ENCODE assay signal across 8 cellular contexts in genomic region chr2:27664245-27664574, GRCh38.
A peak's percentile ranks its signal among the peaks of the same experiment; 100 is the strongest.
DNase-seq lines count a peak whose midpoint lies in the region; ATAC-seq and TF ChIP-seq lines count a peak whose summit lies in the region.

No MANE protein-coding gene starts in this region.

- no peaks in the 10 kb centered on the region for H4K20me1 ChIP-seq in OCI-LY1 (ENCODE audit: insufficient read depth, low read length)

- H3F3A ChIP-seq in OCI-LY1 (ENCODE audit: insufficient read depth, low read length), result no peaks in the 10 kb centered on the region

- no peaks in the 10 kb centered on the region for H3K9me2 ChIP-seq in OCI-LY1 (ENCODE audit: low read depth, low read length)

- peaks cover 25% of the 10 kb centered on the region for H3K79me2 ChIP-seq in OCI-LY1 (ENCODE audit: insufficient read depth, low read length)

- peak overlapping the region; percentile 94 for H3K4me2 ChIP-seq in OCI-LY1 (ENCODE audit: low read length)

- H3K4me1 Mint-ChIP-seq in activated naive CD4-positive, alpha-beta T cell treated with anti-CD3 and anti-CD28 coated beads, Interleukin-2, amount 10 ng/mL, durations not matched to agents 7 days and 5 days, result peaks cover 41% of the 10 kb centered on the region
- peaks cover 28 to 36% of the 10 kb centered on the region in 2 donors for H3K4me1 Mint-ChIP-seq in effector memory CD8-positive, alpha-beta T cell (ENCODE audit: low read depth in 2 of 2)
- peaks cover 39% of the 10 kb centered on the region for H3K4me1 Mint-ChIP-seq in nephron progenitor cell

- CTCF ChIA-PET in activated naive CD4-positive, alpha-beta T cell treated with anti-CD3 and anti-CD28 coated beads, Interleukin-2, amount 10 ng/mL, durations not matched to agents 7 days and 5 days (lab: Charles Lee), result interaction anchor here (2.0 kb wide), 1 partner anchor 20 kb away, joined by 16 read pairs; no protein-coding TSS in a partner anchor

- peak overlapping the region; percentile 11 for H2AFZ ChIP-seq in OCI-LY1 (ENCODE audit: low read length)

- no peaks in the 10 kb centered on the region for H3K9me3 ChIP-seq in OCI-LY1 (ENCODE audit: low read length)

- H3K36me3 ChIP-seq in OCI-LY1 (ENCODE audit: insufficient read depth, low read length), result peaks cover 42% of the 10 kb centered on the region; the same call in 1 of the 2 replicates

- H3K27me3 Mint-ChIP-seq in activated naive CD4-positive, alpha-beta T cell treated with anti-CD3 and anti-CD28 coated beads, Interleukin-2, amount 10 ng/mL, durations not matched to agents 7 days and 5 days, result no peaks in the 10 kb centered on the region
- no peaks in the 10 kb centered on the region for H3K27me3 Mint-ChIP-seq in effector memory CD8-positive, alpha-beta T cell
- peaks cover 6% of the 10 kb centered on the region for H3K27me3 Mint-ChIP-seq in nephron progenitor cell (ENCODE audit: low read depth, poor library complexity)

- H3K4me3 ChIP-seq in OCI-LY1 (ENCODE audit: low read depth, low read length, poor library complexity, severe bottlenecking), result peak overlapping the region; percentile 74

- peak overlapping the region; percentile 99 for H3K27ac Mint-ChIP-seq in activated naive CD4-positive, alpha-beta T cell treated with anti-CD3 and anti-CD28 coated beads, Interleukin-2, amount 10 ng/mL, durations not matched to agents 7 days and 5 days
- H3K27ac Mint-ChIP-seq in effector memory CD8-positive, alpha-beta T cell, result peak overlapping the region; percentile 99 to 100
- H3K27ac Mint-ChIP-seq in nephron progenitor cell, result peak overlapping the region; percentile 100

- H3K27ac ChIP-seq in OCI-LY1 (ENCODE audit: low read depth, low read length, poor library complexity, severe bottlenecking), result peak overlapping the region; percentile 74

- peak overlapping the region; percentile 76 for H3K9ac ChIP-seq in OCI-LY1 (ENCODE audit: low read length)

- peak; percentile 7 for ATAC-seq in effector memory CD8-positive, alpha-beta T cell (replicated peaks)

- H3K9me3 Mint-ChIP-seq in activated naive CD4-positive, alpha-beta T cell treated with anti-CD3 and anti-CD28 coated beads, Interleukin-2, amount 10 ng/mL, durations not matched to agents 7 days and 5 days, result no peaks in the 10 kb centered on the region
- H3K9me3 Mint-ChIP-seq in effector memory CD8-positive, alpha-beta T cell, result no peaks in the 10 kb centered on the region
- H3K9me3 Mint-ChIP-seq in nephron progenitor cell, result no peaks in the 10 kb centered on the region

- no peak for DNase-seq in activated naive CD4-positive, alpha-beta T cell treated with anti-CD3 and anti-CD28 coated beads, Interleukin-2, amount 10 ng/mL, durations not matched to agents 7 days and 5 days
- no peak for DNase-seq in activated naive CD4-positive, alpha-beta T cell (lab: John Stamatoyannopoulos, UW)
- no peak for DNase-seq in effector memory CD8-positive, alpha-beta T cell
- DNase-seq in nephron progenitor cell (no peak), NOMO-1 treated with DMSO at 0.1 percent for 48 hours (lab: John Stamatoyannopoulos, UW; ENCODE audit: unreplicated experiment) (no peak)
- DNase-seq in stimulated activated naive CD4-positive, alpha-beta T cell treated with Interleukin-2 at 50 U/mL for 16 hours (lab: John Stamatoyannopoulos, UW), result no peak
- DNase-seq in activated CD4-positive, alpha-beta T cell treated with anti-CD3 and anti-CD28 coated beads for 4 hours, result no peak

- peaks cover 38% of the 10 kb centered on the region for H3K36me3 Mint-ChIP-seq in activated naive CD4-positive, alpha-beta T cell treated with anti-CD3 and anti-CD28 coated beads, Interleukin-2, amount 10 ng/mL, durations not matched to agents 7 days and 5 days
- H3K36me3 Mint-ChIP-seq in effector memory CD8-positive, alpha-beta T cell (ENCODE audit: insufficient read depth), result peaks cover 72% of the 10 kb centered on the region
- peaks cover 53% of the 10 kb centered on the region for H3K36me3 Mint-ChIP-seq in nephron progenitor cell (ENCODE audit: low read depth)

- peak overlapping the region; percentile 99 for H3K4me3 Mint-ChIP-seq in activated naive CD4-positive, alpha-beta T cell treated with anti-CD3 and anti-CD28 coated beads, Interleukin-2, amount 10 ng/mL, durations not matched to agents 7 days and 5 days
- H3K4me3 Mint-ChIP-seq in effector memory CD8-positive, alpha-beta T cell, result peak overlapping the region; percentile 98 to 100
- peak overlapping the region; percentile 99 for H3K4me3 Mint-ChIP-seq in nephron progenitor cell

- TF ChIP-seq CTCF in OCI-LY1 (IDR thresholded peaks at IDR 0.05; ENCODE audit: low read length) (no peak), nephron progenitor cell (IDR thresholded peaks at IDR 0.05) (no peak)

- H3K27me3 ChIP-seq in OCI-LY1 (ENCODE audit: insufficient read depth, low read length), result no peaks in the 10 kb centered on the region

- H3K4me1 ChIP-seq in OCI-LY1 (ENCODE audit: insufficient read depth, low read length, severe bottlenecking), result peaks cover 30% of the 10 kb centered on the region
